In genomic region chr12:67469666-67470065, GRCh38 we compare ENCODE assay signal across 15 cellular contexts.
DNase-seq lines count a peak whose midpoint lies in the region; ATAC-seq and TF ChIP-seq lines count a peak whose summit lies in the region.
"Had no signal": no experiment of that assay in that cellular context is flagged by ENCODE, and none has a peak within 500 bp of the region (broad histone marks: within the 10 kb centered on the region; RNA-seq: fewer than 3 reads in every experiment).

No MANE protein-coding gene starts in this region.

- no peaks in the 10 kb centered on the region for H3K9me3 ChIP-seq in SK-N-MC (ENCODE audit: low read depth, low read length)
- no peaks in the 10 kb centered on the region for H3K9me3 ChIP-seq in sigmoid colon
- H3K9me3 ChIP-seq in MM.1S (replicated peaks; ENCODE audit: insufficient read depth, low read length): 0 out of 2 replicates have a peak, but pooled peaks cover 4% of the 10 kb centered on the region
- H3K9me3 ChIP-seq: adrenal gland, prostate gland had no signal

- H4K20me1 ChIP-seq in MM.1S (ENCODE audit: insufficient read depth, low read length): no peaks in the 10 kb centered on the region

- WGBS in sigmoid colon, 2 donors: 72 to 92% methylated on average over 2 of the region's 2 CpGs

- CTCF ChIA-PET in activated CD4-positive, alpha-beta T cell treated with anti-CD3 and anti-CD28 coated beads for 36 hours (lab: Charles Lee): no interaction called here
- CTCF ChIA-PET in activated CD8-positive, alpha-beta memory T cell treated with anti-CD3 and anti-CD28 coated beads, Interleukin-2, amount 10 ng/mL, durations not matched to agents 7 days and 5 days (lab: Charles Lee): no interaction called here

- no peaks in the 10 kb centered on the region for H3K79me2 ChIP-seq in MM.1S (ENCODE audit: low read length)

- H3K36me3 ChIP-seq in SK-N-MC (ENCODE audit: insufficient read depth, low read length) (no peaks in the 10 kb centered on the region), sigmoid colon (no peaks in the 10 kb centered on the region), MM.1S (replicated peaks; ENCODE audit: insufficient read depth, low read length) (no peaks in the 10 kb centered on the region)
- H3K36me3 ChIP-seq: adrenal gland, gastroesophageal sphincter, prostate gland had no signal

- H3F3A ChIP-seq in MM.1S (ENCODE audit: insufficient read depth, low read length): no peaks in the 10 kb centered on the region

- TF ChIP-seq CTCF in sigmoid colon (IDR thresholded peaks at IDR 0.05) (no peak), MM.1S (IDR thresholded peaks at IDR 0.05; ENCODE audit: low read length) (no peak)

- no peak overlapping the region for H3K9ac ChIP-seq in SK-N-MC (ENCODE audit: insufficient read length)
- no peak overlapping the region for H3K9ac ChIP-seq in MM.1S (ENCODE audit: low read length)

- TF ChIP-seq POLR2A in sigmoid colon (IDR thresholded peaks at IDR 0.05): no peak

- H3K27ac Mint-ChIP-seq in activated CD4-positive, alpha-beta T cell treated with anti-CD3 and anti-CD28 coated beads for 36 hours: no peak overlapping the region
- H3K27ac Mint-ChIP-seq in activated CD8-positive, alpha-beta memory T cell treated with anti-CD3 and anti-CD28 coated beads, Interleukin-2, amount 10 ng/mL, durations not matched to agents 7 days and 5 days: no peak overlapping the region

- H3K4me2 ChIP-seq in MM.1S (ENCODE audit: low read depth, low read length): no peak overlapping the region

- no peak for DNase-seq in activated CD4-positive, alpha-beta T cell treated with anti-CD3 and anti-CD28 coated beads for 36 hours
- no peak for DNase-seq in activated CD4-positive, alpha-beta T cell treated with anti-CD3 and anti-CD28 coated beads for 4 hours
- DNase-seq in SK-N-MC (ENCODE audit: low read depth, low spot score): peak; percentile 1
- peak; percentile 15 for DNase-seq in iPS DF 19.7 (ENCODE audit: low read depth, low spot score)
- peak; percentile 63 for DNase-seq in sigmoid colon
- no peak for DNase-seq in activated CD8-positive, alpha-beta memory T cell treated with anti-CD3 and anti-CD28 coated beads, Interleukin-2, amount 10 ng/mL, durations not matched to agents 7 days and 5 days
- DNase-seq in MM.1S: no peak
- DNase-seq: adrenal gland, NCI-H1105, NCI-H446 treated with DMSO at 0.1 percent for 48 hours had no signal

- peak; percentile 19 for ATAC-seq in activated CD4-positive, alpha-beta T cell treated with anti-CD3 and anti-CD28 coated beads for 36 hours
- ATAC-seq in activated CD8-positive, alpha-beta memory T cell treated with anti-CD3 and anti-CD28 coated beads, Interleukin-2, amount 10 ng/mL, durations not matched to agents 7 days and 5 days: no peak
- no peak for ATAC-seq in HG03469 (IDR thresholded peaks at IDR 0.05; ENCODE audit: unreplicated experiment)
- ATAC-seq: gastroesophageal sphincter, HCT116, Panc1 had no signal

- H3K27me3 ChIP-seq in sigmoid colon: no peaks in the 10 kb centered on the region
- H3K27me3 ChIP-seq in MM.1S (replicated peaks; ENCODE audit: insufficient read depth, low read length): no peaks in the 10 kb centered on the region
- H3K27me3 ChIP-seq: adrenal gland, gastroesophageal sphincter had no signal

- no peaks in the 10 kb centered on the region for H3K9me2 ChIP-seq in MM.1S (replicated peaks; ENCODE audit: insufficient read depth, low read length)

- H3K4me3 Mint-ChIP-seq in activated CD4-positive, alpha-beta T cell treated with anti-CD3 and anti-CD28 coated beads for 36 hours: no peak overlapping the region
- no peak overlapping the region for H3K4me3 Mint-ChIP-seq in activated CD8-positive, alpha-beta memory T cell treated with anti-CD3 and anti-CD28 coated beads, Interleukin-2, amount 10 ng/mL, durations not matched to agents 7 days and 5 days

- peaks cover 15% of the 10 kb centered on the region for H3K9me3 Mint-ChIP-seq in activated CD4-positive, alpha-beta T cell treated with anti-CD3 and anti-CD28 coated beads for 36 hours (ENCODE audit: low read depth)
- H3K9me3 Mint-ChIP-seq in activated CD8-positive, alpha-beta memory T cell treated with anti-CD3 and anti-CD28 coated beads, Interleukin-2, amount 10 ng/mL, durations not matched to agents 7 days and 5 days (ENCODE audit: low read depth): peaks cover 8% of the 10 kb centered on the region

- H3K27me3 Mint-ChIP-seq in activated CD4-positive, alpha-beta T cell treated with anti-CD3 and anti-CD28 coated beads for 36 hours: no peaks in the 10 kb centered on the region
- H3K27me3 Mint-ChIP-seq in activated CD8-positive, alpha-beta memory T cell treated with anti-CD3 and anti-CD28 coated beads, Interleukin-2, amount 10 ng/mL, durations not matched to agents 7 days and 5 days: peaks cover 2% of the 10 kb centered on the region

- POLR2A ChIA-PET in activated CD4-positive, alpha-beta T cell treated with anti-CD3 and anti-CD28 coated beads for 36 hours (lab: Charles Lee): no interaction called here

- H3K27ac ChIP-seq in SK-N-MC (peak overlapping the region; percentile 54; the same call in 1 of the 2 replicates), sigmoid colon (peak overlapping the region in 3 of 4 donors; percentile 52 to 68 (median 60)), MM.1S (ENCODE audit: low read length) (no peak overlapping the region)
- H3K27ac ChIP-seq: adrenal gland, gastroesophageal sphincter, prostate gland had no signal

- intact Hi-C loops in activated CD4-positive, alpha-beta T cell treated with anti-CD3 and anti-CD28 coated beads for 36 hours (cut with DNase I, micrococcal nuclease): no loop called here
- intact Hi-C loops in sigmoid colon (cut with DNase I): no loop called here

- TF ChIP-seq EP300 in sigmoid colon (IDR thresholded peaks at IDR 0.05): no peak

- H3K36me3 Mint-ChIP-seq in activated CD4-positive, alpha-beta T cell treated with anti-CD3 and anti-CD28 coated beads for 36 hours (ENCODE audit: low read depth): peaks cover 3% of the 10 kb centered on the region
- H3K36me3 Mint-ChIP-seq in activated CD8-positive, alpha-beta memory T cell treated with anti-CD3 and anti-CD28 coated beads, Interleukin-2, amount 10 ng/mL, durations not matched to agents 7 days and 5 days: no peaks in the 10 kb centered on the region

- H3K4me1 ChIP-seq in sigmoid colon (peaks cover 0 to 41% (median 30%) of the 10 kb centered on the region in 4 donors), MM.1S (ENCODE audit: low read length) (no peaks in the 10 kb centered on the region)
- H3K4me1 ChIP-seq: adrenal gland, prostate gland had no signal

- H3K4me1 Mint-ChIP-seq in activated CD4-positive, alpha-beta T cell treated with anti-CD3 and anti-CD28 coated beads for 36 hours: peaks cover 4% of the 10 kb centered on the region
- no peaks in the 10 kb centered on the region for H3K4me1 Mint-ChIP-seq in activated CD8-positive, alpha-beta memory T cell treated with anti-CD3 and anti-CD28 coated beads, Interleukin-2, amount 10 ng/mL, durations not matched to agents 7 days and 5 days

- H3K4me3 ChIP-seq in SK-N-MC (no peak overlapping the region), sigmoid colon (no peak overlapping the region), MM.1S (ENCODE audit: low read length) (no peak overlapping the region)
- H3K4me3 ChIP-seq: adrenal gland, gastroesophageal sphincter, prostate gland had no signal

- H2AFZ ChIP-seq in MM.1S (ENCODE audit: low read length): no peak overlapping the region

Comparison
In these comparisons a context has a peak if more than half of its experiments do, and no peak if none do; other contexts are left out.
1. DNase-seq: peak in SK-N-MC (single experiment), iPS DF 19.7 (single experiment) and sigmoid colon (single experiment); none in activated CD4-positive, alpha-beta T cell treated with anti-CD3 and anti-CD28 coated beads for 36 hours (single experiment), activated CD4-positive, alpha-beta T cell treated with anti-CD3 and anti-CD28 coated beads for 4 hours (0 of 2), activated CD8-positive, alpha-beta memory T cell treated with anti-CD3 and anti-CD28 coated beads, Interleukin-2, amount 10 ng/mL, durations not matched to agents 7 days and 5 days (single experiment) and MM.1S (single experiment).